Comparison of ENCODE assay signal across 13 cellular contexts in the genomic region with DNA sequence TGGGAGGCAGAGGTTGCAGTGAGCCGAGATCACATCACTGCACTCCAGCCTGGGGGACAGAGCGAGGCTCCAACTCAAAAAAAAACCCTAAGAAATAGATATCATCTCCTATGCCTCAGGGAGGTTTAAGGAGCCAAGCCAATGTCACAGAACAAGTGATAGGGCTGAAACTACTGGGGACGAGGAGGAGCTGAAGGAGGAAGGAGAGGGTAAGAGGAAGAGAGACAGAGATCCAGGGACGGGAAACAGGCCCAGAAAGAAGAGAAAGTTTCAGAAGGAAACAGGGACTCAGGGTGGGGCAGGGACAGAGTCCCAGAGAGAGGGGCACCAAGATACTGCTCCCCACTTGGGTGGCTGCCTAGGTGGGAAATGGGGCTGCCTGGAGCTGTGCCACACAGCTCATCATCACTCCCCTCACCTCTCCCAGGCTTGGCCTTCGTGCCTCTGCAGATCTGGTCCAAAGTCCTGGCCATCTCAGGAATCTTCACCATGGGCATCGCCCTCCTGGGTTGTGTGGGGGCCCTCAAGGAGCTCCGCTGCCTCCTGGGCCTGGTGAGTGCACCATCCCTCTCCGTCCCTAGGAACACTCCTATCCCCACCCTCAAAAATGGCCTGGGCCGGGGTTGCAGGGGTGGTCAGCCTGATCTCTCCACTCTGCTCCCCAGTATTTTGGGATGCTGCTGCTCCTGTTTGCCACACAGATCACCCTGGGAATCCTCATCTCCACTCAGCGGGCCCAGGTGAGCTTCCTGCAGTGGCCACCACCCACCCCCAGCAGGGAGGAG. TPM values are rescaled to one million over a fixed set of nuclear protein-coding genes. Genes with fewer than 3 reads are reported as not detected.
DNase-seq lines count a peak whose midpoint lies in the region; ATAC-seq and TF ChIP-seq lines count a peak whose summit lies in the region.
"Had no signal": no experiment of that assay in that cellular context is flagged by ENCODE, and none has a peak within 500 bp of the region (broad histone marks: within the 10 kb centered on the region; RNA-seq: fewer than 3 reads in every experiment).

No MANE protein-coding gene starts in this region.

- no peaks in the 10 kb centered on the region for H3K9me3 ChIP-seq in mononuclear cell (ENCODE audit: low read depth, low read length)

- H3K4me1 Mint-ChIP-seq in CD14-positive monocyte, result peaks cover 67% of the 10 kb centered on the region
- peaks cover 47% of the 10 kb centered on the region for H3K4me1 Mint-ChIP-seq in activated T-helper 17 cell treated with anti-CD3 and anti-CD28 coated beads, Interleukin-2, amount 50 U/mL, for 72 hours

- H3K4me3 ChIP-seq in GM12875 (ENCODE audit: low read depth, low read length) (peak overlapping the region; percentile 88), mononuclear cell (ENCODE audit: low read length) (peak overlapping the region; percentile 90)

- peaks cover 0 to 6% (median 0%) of the 10 kb centered on the region in 7 donors for H3K9me3 Mint-ChIP-seq in CD14-positive monocyte
- H3K9me3 Mint-ChIP-seq in activated T-helper 17 cell treated with anti-CD3 and anti-CD28 coated beads, Interleukin-2, amount 50 U/mL, for 72 hours, result no peaks in the 10 kb centered on the region

- DNase-seq in CD14-positive monocyte (ENCODE audit: low spot score), result no peak
- DNase-seq in 8988T, result no peak
- no peak for DNase-seq in NCI-H510A (lab: John Stamatoyannopoulos, UW)
- no peak for DNase-seq in RWPE1 (ENCODE audit: low spot score)
- no peak for DNase-seq in NCI-H524 treated with DMSO at 0.1 percent for 48 hours (lab: John Stamatoyannopoulos, UW)

- intact Hi-C loops in CD14-positive monocyte (cut with micrococcal nuclease), result no loop called here

- H3K27ac Mint-ChIP-seq in CD14-positive monocyte, result peak overlapping the region; percentile 93 to 100 (median 96)
- H3K27ac Mint-ChIP-seq in activated T-helper 17 cell treated with anti-CD3 and anti-CD28 coated beads, Interleukin-2, amount 50 U/mL, for 72 hours, result peak overlapping the region; percentile 95

- CTCF ChIA-PET in RWPE1 (lab: Yijun Ruan, JAX), result interaction anchor here (0.6 kb wide), 3 partner anchors 12 to 403 kb away, joined by 3 to 5 read pairs (median 3); no protein-coding TSS in a partner anchor

- no peak for TF ChIP-seq CTCF in CD14-positive monocyte (IDR thresholded peaks at IDR 0.05)
- TF ChIP-seq CTCF in GM12875 (IDR thresholded peaks at IDR 0.05; ENCODE audit: borderline replicate concordance, insufficient read depth, low read depth, low read length), result no peak
- TF ChIP-seq CTCF in RWPE1 (conservative IDR thresholded peaks at IDR 0.05; ENCODE audit: low read depth), result no peak

- H3K27ac ChIP-seq in RWPE1, result no peak overlapping the region; the same call in 1 of the 2 replicates

- peaks cover 0 to 3% (median 2%) of the 10 kb centered on the region in 3 donors for H3K27me3 Mint-ChIP-seq in CD14-positive monocyte (ENCODE audit: low read depth in 3 of 3)
- no peaks in the 10 kb centered on the region for H3K27me3 Mint-ChIP-seq in activated T-helper 17 cell treated with anti-CD3 and anti-CD28 coated beads, Interleukin-2, amount 50 U/mL, for 72 hours

- peaks cover 81% of the 10 kb centered on the region for H3K4me1 ChIP-seq in mononuclear cell (ENCODE audit: insufficient read depth, low read length)

- peaks cover 24 to 40% of the 10 kb centered on the region in 2 donors for H3K36me3 Mint-ChIP-seq in CD14-positive monocyte
- H3K36me3 Mint-ChIP-seq in activated T-helper 17 cell treated with anti-CD3 and anti-CD28 coated beads, Interleukin-2, amount 50 U/mL, for 72 hours (ENCODE audit: low read depth), result peaks cover 53% of the 10 kb centered on the region

- ATAC-seq in activated T-helper 17 cell treated with anti-CD3 and anti-CD28 coated beads, Interleukin-2, amount 50 U/mL, for 72 hours (replicated peaks), result no peak

- H3K27me3 ChIP-seq in mononuclear cell (ENCODE audit: insufficient read depth, low read length), result no peaks in the 10 kb centered on the region

- POLR2A ChIA-PET in RWPE1 (lab: Yijun Ruan, JAX; ENCODE audit: low non-redundant PET), result no interaction called here

- H3K4me3 Mint-ChIP-seq in CD14-positive monocyte, result peak overlapping the region; percentile 96 to 99
- peak overlapping the region; percentile 97 for H3K4me3 Mint-ChIP-seq in activated T-helper 17 cell treated with anti-CD3 and anti-CD28 coated beads, Interleukin-2, amount 50 U/mL, for 72 hours

RNA-seq across cellular contexts. Expression of a gene that starts 1.5 kb away (rescaled TPM):
- 100 to 1,000 TPM; 147 to 194 TPM for polyA plus RNA-seq in CD14-positive monocyte
- total RNA-seq in activated T-helper 17 cell treated with anti-CD3 and anti-CD28 coated beads, Interleukin-2, amount 50 U/mL, for 72 hours, result 100 to 1,000 TPM; 125 to 168 TPM
- total RNA-seq in mononuclear cell, result 229 TPM
- total RNA-seq: fibroblast of lung, MCF 10A, renal cortical epithelial cell had no signal
- polyA plus RNA-seq: fibroblast of lung had no signal

RNA-seq across cellular contexts. Expression of a gene that starts 11.7 kb away (rescaled TPM):
- polyA plus RNA-seq in CD14-positive monocyte, result under 1 TPM; 0.21 to 0.55 TPM
- 1 to 10 TPM; 1.1 to 1.4 TPM for total RNA-seq in activated T-helper 17 cell treated with anti-CD3 and anti-CD28 coated beads, Interleukin-2, amount 50 U/mL, for 72 hours
- total RNA-seq in mononuclear cell, result 0.73 TPM
- total RNA-seq: MCF 10A had no signal

RNA-seq across cellular contexts. Expression of a gene that starts 25.5 kb away (rescaled TPM):
- polyA plus RNA-seq in CD14-positive monocyte, result not detected
- total RNA-seq in activated T-helper 17 cell treated with anti-CD3 and anti-CD28 coated beads, Interleukin-2, amount 50 U/mL, for 72 hours, result under 1 TPM in 1 of 2 donors, not detected in 1; 0.16 TPM
- 0.10 TPM for total RNA-seq in mononuclear cell

RNA-seq across cellular contexts. Expression of a gene that starts 27.0 kb away (rescaled TPM):
- polyA plus RNA-seq in CD14-positive monocyte, result not detected
- not detected for total RNA-seq in activated T-helper 17 cell treated with anti-CD3 and anti-CD28 coated beads, Interleukin-2, amount 50 U/mL, for 72 hours
- not detected for total RNA-seq in mononuclear cell
- total RNA-seq: fibroblast of lung, MCF 10A had no signal

RNA-seq across cellular contexts. Expression of a gene that starts 51.4 kb away (rescaled TPM):
- not detected for polyA plus RNA-seq in CD14-positive monocyte
- 1 to 10 TPM in 1 of 2 donors, not detected in 1; 1.1 TPM for total RNA-seq in activated T-helper 17 cell treated with anti-CD3 and anti-CD28 coated beads, Interleukin-2, amount 50 U/mL, for 72 hours
- not detected for total RNA-seq in mononuclear cell
- total RNA-seq: cerebellum, fibroblast of lung, MCF 10A, renal cortical epithelial cell, subcutaneous adipose tissue had no signal
- polyA plus RNA-seq: fibroblast of lung had no signal
